ENCODE assay signal across 9 cellular contexts in the genomic region with DNA sequence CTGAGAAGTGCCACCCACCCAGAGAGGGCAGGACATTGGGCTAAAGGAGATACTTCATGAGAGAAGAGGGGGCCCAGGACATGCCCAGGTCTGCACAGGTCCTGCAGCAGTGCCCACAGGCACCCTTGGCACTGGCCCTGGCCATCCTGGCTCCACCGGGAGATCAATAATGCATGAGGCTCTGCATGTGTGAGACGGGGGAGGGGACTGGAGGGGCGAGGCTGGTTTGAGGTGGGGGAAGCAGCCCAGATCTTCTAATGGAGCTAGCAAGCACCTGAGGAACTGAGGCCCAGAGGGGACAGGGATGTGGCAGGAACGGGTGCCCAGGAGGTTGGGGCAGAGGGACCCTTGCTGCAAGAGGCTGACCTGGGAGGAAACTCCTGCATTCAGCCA. TPM values are rescaled to one million over a fixed set of nuclear protein-coding genes. Genes with fewer than 3 reads are reported as not detected.
DNase-seq lines count a peak whose midpoint lies in the region; ATAC-seq and TF ChIP-seq lines count a peak whose summit lies in the region.
"Had no signal": no experiment of that assay in that cellular context is flagged by ENCODE, and none has a peak within 500 bp of the region (broad histone marks: within the 10 kb centered on the region; RNA-seq: fewer than 3 reads in every experiment).

No MANE protein-coding gene starts in this region.

- peaks cover 20% of the 10 kb centered on the region for H3K4me1 Mint-ChIP-seq in WTC11

- H3K4me1 ChIP-seq in HEK293 (ENCODE audit: control insufficient read depth, insufficient read depth, low read length) (peaks cover 3% of the 10 kb centered on the region), iPS DF 6.9 (ENCODE audit: control insufficient read depth, insufficient read depth, low read length) (0 out of 2 replicates have a peak, but pooled peaks cover 1% of the 10 kb centered on the region), smooth muscle cell (ENCODE audit: low read depth) (peaks cover 11% of the 10 kb centered on the region)

- H3K4me3 ChIP-seq in HEK293 (ENCODE audit: low read depth, low read length) (peak overlapping the region; percentile 52), iPS DF 6.9 (ENCODE audit: low read length) (peak overlapping the region; percentile 74; the same call in 1 of the 2 replicates), smooth muscle cell (peak overlapping the region; percentile 68)

- H3K27ac Mint-ChIP-seq in WTC11, result no peak overlapping the region

- H3K4me3 Mint-ChIP-seq in WTC11, result peak overlapping the region; percentile 95

- H3K27me3 Mint-ChIP-seq in WTC11 (ENCODE audit: low read depth), result no peaks in the 10 kb centered on the region

- no peaks in the 10 kb centered on the region for H3K27me3 ChIP-seq in iPS DF 6.9 (ENCODE audit: control insufficient read depth, insufficient read depth, low read length)
- H3K27me3 ChIP-seq in smooth muscle cell (ENCODE audit: low read depth), result no peaks in the 10 kb centered on the region

- H3K27ac ChIP-seq in HEK293 (ENCODE audit: extremely low read depth, low read depth, low read length) (peak overlapping the region; percentile 42; the same call in 1 of the 2 replicates), iPS DF 6.9 (ENCODE audit: low read length) (no peak overlapping the region), smooth muscle cell (ENCODE audit: low read depth) (peak overlapping the region; percentile 36)

- CTCF ChIA-PET in HEK293 (lab: Yijun Ruan, JAX), result interaction anchor here (0.5 to 2.8 kb wide), 5 partner anchors 19 to 320 kb away, joined by 3 to 10 read pairs (median 6); no protein-coding TSS in a partner anchor
- CTCF ChIA-PET in WTC11 (lab: Charles Lee), result interaction anchor here (0.5 to 2.6 kb wide), 13 partner anchors 10 to 190 kb away, joined by 3 to 36 read pairs (median 6); partner anchors contain the start of genes CDK5RAP3, LRRC46, MRPL10 and SCRN2

- peaks cover 10 to 62% of the 10 kb centered on the region in 2 experiments; a peak in 2 of 3 replicates for H3K36me3 ChIP-seq in HEK293 (ENCODE audit: control insufficient read depth in 2 of 2, insufficient read depth in 1 of 2, low read length in 2 of 2)
- peaks cover 13% of the 10 kb centered on the region; the same call in 1 of the 2 replicates for H3K36me3 ChIP-seq in iPS DF 6.9 (ENCODE audit: control insufficient read depth, insufficient read depth, low read length)
- no peaks in the 10 kb centered on the region for H3K36me3 ChIP-seq in smooth muscle cell (ENCODE audit: low read depth)

- peak overlapping the region; percentile 26 for H2AFZ ChIP-seq in smooth muscle cell (ENCODE audit: low read depth)

- TF ChIP-seq CTCF in HEK293 (tag by site-specific recombination; IDR thresholded peaks at IDR 0.05), result no peak
- TF ChIP-seq CTCF in WTC11 (IDR thresholded peaks at IDR 0.05), result no peak
- no peak for TF ChIP-seq CTCF in smooth muscle cell (IDR thresholded peaks at IDR 0.05; ENCODE audit: borderline replicate concordance, insufficient read depth, poor library complexity, severe bottlenecking)

- no peak for ATAC-seq in WTC11
- no peak for ATAC-seq in HG03571 (IDR thresholded peaks at IDR 0.05; ENCODE audit: unreplicated experiment)
- no peak for ATAC-seq in HG02885 (IDR thresholded peaks at IDR 0.05; ENCODE audit: poor library complexity, unreplicated experiment)

- H3K9me3 ChIP-seq in HEK293 (ENCODE audit: control insufficient read depth, insufficient read depth, low read depth, low read length) (no peaks in the 10 kb centered on the region), iPS DF 6.9 (ENCODE audit: control insufficient read depth, insufficient read depth, low read length) (no peaks in the 10 kb centered on the region), smooth muscle cell (replicated peaks; ENCODE audit: low read depth) (no peaks in the 10 kb centered on the region)

- POLR2A ChIA-PET in HEK293 (lab: Yijun Ruan, JAX) (interaction anchor here (0.5 to 2.6 kb wide), 8 partner anchors 10 to 127 kb away, joined by 3 to 50 read pairs (median 6); partner anchors contain the start of genes LRRC46, MRPL10, SCRN2 and SP2), WTC11 (lab: Charles Lee) (interaction anchor here (1.1 kb wide), 1 partner anchor 233 kb away, joined by 3 read pairs; no protein-coding TSS in a partner anchor)

- DNase-seq in WTC11 (ENCODE audit: low spot score), result no peak
- no peak for DNase-seq in iPS DF 6.9 (ENCODE audit: low read depth, low spot score)
- DNase-seq in smooth muscle cell (lab: John Stamatoyannopoulos, UW; ENCODE audit: unreplicated experiment), result no peak
- DNase-seq in SIG-M5 treated with dmso at 0.1 percent for 504 hours (lab: John Stamatoyannopoulos, UW; ENCODE audit: unreplicated experiment), result no peak
- no peak for DNase-seq in SW 1271 (lab: John Stamatoyannopoulos, UW)

- H3K9ac ChIP-seq in smooth muscle cell (ENCODE audit: low read depth), result peak overlapping the region; percentile 75

- no peaks in the 10 kb centered on the region for H4K20me1 ChIP-seq in smooth muscle cell (ENCODE audit: low read depth)

- peaks cover 17% of the 10 kb centered on the region for H3K36me3 Mint-ChIP-seq in WTC11

- no peaks in the 10 kb centered on the region for H3K79me2 ChIP-seq in smooth muscle cell (ENCODE audit: low read depth)

- no CpG with 5 or more reads among the region's 4 CpGs for WGBS in iPS DF 6.9 (ENCODE audit: insufficient coverage, insufficient read length)
- WGBS in smooth muscle cell (ENCODE audit: low lambda C conversion rate), result 35% methylated on average over 4 of the region's 4 CpGs

- no peaks in the 10 kb centered on the region for H3K9me3 Mint-ChIP-seq in WTC11

- H3F3A ChIP-seq in smooth muscle cell (ENCODE audit: low read depth), result no peaks in the 10 kb centered on the region

- H3K4me2 ChIP-seq in smooth muscle cell, result peak overlapping the region; percentile 95

TF ChIP-seq in HEK293, 187 proteins besides CTCF, POLR2A, EP300 and RAD21 (continues in another document):
- no peak for TF ChIP-seq ZNF571 (tag by site-specific recombination; IDR thresholded peaks at IDR 0.05)
- TF ChIP-seq ZNF707 (tag by site-specific recombination; IDR thresholded peaks at IDR 0.05), result no peak
- TF ChIP-seq PATZ1 (tag by site-specific recombination; IDR thresholded peaks at IDR 0.05), result no peak
- no peak for TF ChIP-seq ZFP3 (tag by site-specific recombination; IDR thresholded peaks at IDR 0.05; ENCODE audit: low read depth)
- no peak for TF ChIP-seq ZNF133 (tag by site-specific recombination; IDR thresholded peaks at IDR 0.05)

TF ChIP-seq in WTC11, 78 proteins besides CTCF, POLR2A, EP300 and RAD21 (continues in another document):
- TF ChIP-seq, protein P1, sequence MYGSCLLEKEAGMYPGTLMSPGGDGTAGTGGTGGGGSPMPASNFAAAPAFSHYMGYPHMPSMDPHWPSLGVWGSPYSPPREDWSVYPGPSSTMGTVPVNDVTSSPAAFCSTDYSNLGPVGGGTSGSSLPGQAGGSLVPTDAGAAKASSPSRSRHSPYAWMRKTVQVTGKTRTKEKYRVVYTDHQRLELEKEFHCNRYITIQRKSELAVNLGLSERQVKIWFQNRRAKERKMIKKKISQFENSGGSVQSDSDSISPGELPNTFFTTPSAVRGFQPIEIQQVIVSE (CRISPR knock-in tag; IDR thresholded peaks at IDR 0.05; ENCODE audit: borderline replicate concordance), result no peak
- TF ChIP-seq, protein P2, sequence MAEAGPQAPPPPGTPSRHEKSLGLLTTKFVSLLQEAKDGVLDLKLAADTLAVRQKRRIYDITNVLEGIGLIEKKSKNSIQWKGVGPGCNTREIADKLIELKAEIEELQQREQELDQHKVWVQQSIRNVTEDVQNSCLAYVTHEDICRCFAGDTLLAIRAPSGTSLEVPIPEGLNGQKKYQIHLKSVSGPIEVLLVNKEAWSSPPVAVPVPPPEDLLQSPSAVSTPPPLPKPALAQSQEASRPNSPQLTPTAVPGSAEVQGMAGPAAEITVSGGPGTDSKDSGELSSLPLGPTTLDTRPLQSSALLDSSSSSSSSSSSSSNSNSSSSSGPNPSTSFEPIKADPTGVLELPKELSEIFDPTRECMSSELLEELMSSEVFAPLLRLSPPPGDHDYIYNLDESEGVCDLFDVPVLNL (CRISPR knock-in tag; IDR thresholded peaks at IDR 0.05; ENCODE audit: borderline replicate concordance, low read depth), result no peak
- TF ChIP-seq ATF3 (CRISPR knock-in tag; conservative IDR thresholded peaks at IDR 0.05) (no peak), ERG (CRISPR knock-in tag; IDR thresholded peaks at IDR 0.05) (no peak), FOXJ3 (CRISPR knock-in tag; IDR thresholded peaks at IDR 0.05; ENCODE audit: borderline replicate concordance) (no peak), ETV6 (CRISPR knock-in tag; IDR thresholded peaks at IDR 0.05) (no peak), NR3C1 (CRISPR knock-in tag; conservative IDR thresholded peaks at IDR 0.05; ENCODE audit: low read depth) (no peak)

RNA-seq across cellular contexts. Expression of gene OSBPL7, which starts 0.6 kb away (rescaled TPM):
- total RNA-seq in WTC11 (2021) (8.2 to 13.5 TPM (median 10.7 TPM) in 3 replicates), smooth muscle cell (3.7 and 9.2 TPM in 2 replicates)
- 6.3 and 8.4 TPM in 2 replicates for polyA plus RNA-seq in smooth muscle cell

RNA-seq across cellular contexts. Expression of gene MRPL10, which starts 10.3 kb away (rescaled TPM):
- total RNA-seq in WTC11 (2021), result 80.1 to 87.0 TPM (median 85.3 TPM) in 3 replicates
- 24.0 and 30.4 TPM in 2 replicates for total RNA-seq in smooth muscle cell
- 36.6 and 40.4 TPM in 2 replicates for polyA plus RNA-seq in smooth muscle cell

RNA-seq across cellular contexts. Expression of gene LRRC46, which starts 10.4 kb away (rescaled TPM):
- total RNA-seq in WTC11 (2021) (0.09 to 0.39 TPM (median 0.30 TPM) in 3 replicates), smooth muscle cell (not detected in 2 replicates)
- 0.26 and 1.2 TPM in 2 replicates for polyA plus RNA-seq in smooth muscle cell
- total RNA-seq: cerebellum had no signal

RNA-seq across cellular contexts. Expression of gene SCRN2, which starts 20.0 kb away (rescaled TPM):
- 50.8 to 54.1 TPM (median 51.6 TPM) in 3 replicates for total RNA-seq in WTC11 (2021)
- total RNA-seq in smooth muscle cell, result 16.0 and 18.6 TPM in 2 replicates
- 45.0 and 49.4 TPM in 2 replicates for polyA plus RNA-seq in smooth muscle cell

RNA-seq across cellular contexts. Expression of gene SP6, which starts 29.9 kb away (rescaled TPM):
- total RNA-seq in WTC11 (2021) (2.0 to 3.3 TPM (median 2.3 TPM) in 3 replicates), smooth muscle cell (9.3 and 9.8 TPM in 2 replicates)
- 10.7 and 13.1 TPM in 2 replicates for polyA plus RNA-seq in smooth muscle cell
